In the genomic region with DNA sequence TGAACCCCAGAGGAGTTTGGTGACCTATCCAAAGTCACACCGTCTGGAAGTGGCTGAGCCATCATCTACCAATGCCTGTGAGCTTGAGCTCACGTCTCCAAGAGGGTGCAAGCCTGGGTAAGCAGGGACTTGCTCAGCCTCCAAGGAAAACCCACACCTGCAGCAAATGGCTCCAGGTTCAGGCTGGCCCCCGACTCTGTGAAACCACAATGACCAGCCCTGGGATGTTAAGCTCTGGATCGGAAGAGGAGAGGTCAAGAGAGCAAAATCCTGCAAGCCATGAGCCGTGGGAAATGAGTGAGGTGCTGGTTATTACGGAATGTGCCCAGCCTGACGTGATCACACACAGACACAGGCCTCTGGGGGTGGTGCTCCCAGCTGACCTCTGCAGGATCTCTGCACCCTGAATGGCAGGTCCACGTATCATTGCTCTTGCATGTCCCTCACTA, we compare ENCODE assay signal across 13 cellular contexts.
DNase-seq lines count a peak whose midpoint lies in the region; ATAC-seq and TF ChIP-seq lines count a peak whose summit lies in the region.
"Had no signal": no experiment of that assay in that cellular context is flagged by ENCODE, and none has a peak within 500 bp of the region (broad histone marks: within the 10 kb centered on the region; RNA-seq: fewer than 3 reads in every experiment).

No MANE protein-coding gene starts in this region.

- WGBS in body of pancreas, 2 donors = 54 to 74% methylated on average over 5 to 6 of the region's 8 CpGs

- peak overlapping the region in 1 of 3 donors; percentile 85 for H3K9ac ChIP-seq in skeletal muscle tissue (ENCODE audit: low read depth in 1 of 3, low read length in 3 of 3)

- DNase-seq in activated T-cell treated with anti-CD3 and anti-CD28 coated beads, Interleukin-2, amount 50 U/mL, for 1 hour = peak; percentile 16
- DNase-seq in activated T-cell treated with anti-CD3 and anti-CD28 coated beads for 4 hours (no peak), body of pancreas (peak in 1 of 4 donors; percentile 13), kidney glomerular epithelial cell (lab: John Stamatoyannopoulos, UW) (peak; percentile 34), UCSD-AML1 (lab: John Stamatoyannopoulos, UW; ENCODE audit: unreplicated experiment) (no peak)
- DNase-seq: 8988T; activated naive CD8-positive, alpha-beta T cell treated with anti-CD3 and anti-CD28 coated beads, Interleukin-2, amount 50 U/mL, for 24 hours; foreskin keratinocyte; PC-3 had no signal

- no peaks in the 10 kb centered on the region for H3K27me3 ChIP-seq in body of pancreas
- H3K27me3 ChIP-seq in skeletal muscle tissue (ENCODE audit: control insufficient read depth in 3 of 3, insufficient read depth in 3 of 3, low read length in 3 of 3) = no peaks in the 10 kb centered on the region
- H3K27me3 ChIP-seq: dorsolateral prefrontal cortex, foreskin keratinocyte had no signal

- H3K4me3 ChIP-seq in body of pancreas (no peak overlapping the region), skeletal muscle tissue (ENCODE audit: low read length in 3 of 3) (no peak overlapping the region)
- H3K4me3 ChIP-seq: dorsolateral prefrontal cortex had no signal

- ATAC-seq in body of pancreas = no peak
- no peak for ATAC-seq in GM18517 (IDR thresholded peaks at IDR 0.05; ENCODE audit: unreplicated experiment)
- ATAC-seq in GM21529 (IDR thresholded peaks at IDR 0.05; ENCODE audit: unreplicated experiment) = no peak
- ATAC-seq: activated naive CD8-positive, alpha-beta T cell treated with anti-CD3 and anti-CD28 coated beads, Interleukin-2, amount 50 U/mL, for 24 hours had no signal

- H3K27ac ChIP-seq in body of pancreas (peak overlapping the region in 3 of 4 donors; percentile 73 to 82 (median 80)), skeletal muscle tissue (ENCODE audit: low read depth, low read length) (peak overlapping the region; percentile 48)
- H3K27ac ChIP-seq: foreskin keratinocyte had no signal

- no peaks in the 10 kb centered on the region for H3K9me3 ChIP-seq in body of pancreas
- peaks cover 0 to 1% (median 0%) of the 10 kb centered on the region in 3 donors for H3K9me3 ChIP-seq in skeletal muscle tissue (ENCODE audit: control insufficient read depth in 3 of 3, low read length in 3 of 3)

- no peak for TF ChIP-seq CTCF in body of pancreas (IDR thresholded peaks at IDR 0.05)

- intact Hi-C loops in body of pancreas (cut with DNase I) = no loop called here

- H3K4me1 ChIP-seq in body of pancreas = peaks cover 66% of the 10 kb centered on the region
- H3K4me1 ChIP-seq in skeletal muscle tissue (ENCODE audit: control insufficient read depth in 3 of 3, insufficient read depth in 3 of 3, low read length in 3 of 3) = peaks cover 27 to 43% (median 37%) of the 10 kb centered on the region in 3 donors

- no peak for TF ChIP-seq POLR2A in body of pancreas (IDR thresholded peaks at IDR 0.05)

- H3K36me3 ChIP-seq in body of pancreas (replicated peaks in 1 of 2; ENCODE audit: insufficient read depth in 1 of 2, low read depth in 2 of 2) (no peaks in the 10 kb centered on the region), skeletal muscle tissue (ENCODE audit: control insufficient read depth in 3 of 3, insufficient read depth in 3 of 3, low read length in 3 of 3) (no peaks in the 10 kb centered on the region)

Comparison
In these comparisons a context has a peak if more than half of its experiments do, and no peak if none do; other contexts are left out.
1. DNase-seq: peak in activated T-cell treated with anti-CD3 and anti-CD28 coated beads, Interleukin-2, amount 50 U/mL, for 1 hour (single experiment) and kidney glomerular epithelial cell (single experiment); none in activated T-cell treated with anti-CD3 and anti-CD28 coated beads for 4 hours (single experiment) and UCSD-AML1 (single experiment).